In the genomic region with DNA sequence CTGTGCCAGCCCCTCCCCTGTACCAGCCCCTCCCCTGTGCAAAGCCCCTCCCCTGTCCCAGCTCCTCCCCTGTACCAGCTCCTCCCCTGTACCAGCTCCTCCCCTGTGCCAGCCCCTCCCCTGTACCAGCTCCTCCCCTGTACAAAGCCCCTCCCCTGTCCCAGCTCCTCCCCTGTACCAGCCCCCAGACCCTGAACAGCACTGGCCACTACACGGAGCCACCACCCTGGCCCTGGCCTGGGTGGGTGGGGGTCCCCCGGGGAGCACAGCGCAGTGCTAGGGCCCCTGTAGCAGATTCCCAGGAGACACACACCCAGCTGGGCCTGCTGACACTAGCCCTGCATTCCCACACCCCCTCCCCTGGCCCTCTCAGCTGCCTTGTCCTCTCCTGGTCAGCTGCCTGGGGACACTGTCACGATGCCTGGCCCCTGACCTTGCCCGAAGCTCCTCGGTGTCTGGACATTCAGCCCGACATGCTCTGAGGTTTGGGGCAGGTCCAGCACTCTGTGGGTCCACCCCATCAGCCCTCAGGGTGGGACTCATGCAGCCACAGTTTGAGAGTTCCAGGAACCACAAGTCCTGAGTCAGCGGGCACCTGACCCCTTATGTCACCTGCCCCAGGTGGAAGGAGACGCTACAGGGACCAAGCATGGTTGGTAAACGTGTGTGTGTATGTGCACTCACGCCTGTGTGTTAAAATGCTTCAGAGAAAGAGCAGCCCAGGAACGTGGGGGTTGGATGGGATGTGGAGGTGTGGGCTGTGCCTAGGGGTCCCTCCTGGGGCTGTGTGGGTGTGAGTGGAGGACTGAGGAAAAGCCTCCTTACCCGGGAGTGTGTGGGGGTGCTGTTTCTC, we compare ENCODE assay signal across 10 cellular contexts.
DNase-seq lines count a peak whose midpoint lies in the region; ATAC-seq and TF ChIP-seq lines count a peak whose summit lies in the region.
"Had no signal": no experiment of that assay in that cellular context is flagged by ENCODE, and none has a peak within 500 bp of the region (broad histone marks: within the 10 kb centered on the region; RNA-seq: fewer than 3 reads in every experiment).

No MANE protein-coding gene starts in this region.

- peaks cover 0 to 2% (median 0%) of the 10 kb centered on the region in 11 donors for H3K9me3 Mint-ChIP-seq in naive thymus-derived CD4-positive, alpha-beta T cell

- TF ChIP-seq CTCF in right atrium auricular region (IDR thresholded peaks at IDR 0.05) (no peak), ascending aorta (IDR thresholded peaks at IDR 0.05) (no peak)

- intact Hi-C loops in Right ventricle myocardium inferior (cut with DNase I) (no loop called here), ascending aorta (cut with DNase I) (no loop called here)
- intact Hi-C loops in naive thymus-derived CD4-positive, alpha-beta T cell (cut with micrococcal nuclease), result no loop called here

- no peaks in the 10 kb centered on the region for H3K36me3 Mint-ChIP-seq in naive thymus-derived CD4-positive, alpha-beta T cell

- DNase-seq in Right ventricle myocardium inferior (ENCODE audit: missing footprints), result peak; percentile 77
- no peak for DNase-seq in right atrium auricular region (ENCODE audit: low spot score)
- peak in 1 of 2 donors; percentile 66 for DNase-seq in ascending aorta (ENCODE audit: low spot score in 2 of 2)
- peak in 2 of 9 donors; percentile 7 to 37 for DNase-seq in naive thymus-derived CD4-positive, alpha-beta T cell
- DNase-seq in GM19238 (ENCODE audit: insufficient read length, low spot score), result no peak
- no peak for DNase-seq in NCI-H2029 treated with DMSO at 0.1 percent for 48 hours (lab: John Stamatoyannopoulos, UW)
- DNase-seq in NCI-H2107 treated with DMSO at 0.1 percent for 48 hours (lab: John Stamatoyannopoulos, UW; ENCODE audit: unreplicated experiment), result no peak
- DNase-seq: NCI-H2029 had no signal

- H3K36me3 ChIP-seq in right atrium auricular region (no peaks in the 10 kb centered on the region), ascending aorta (no peaks in the 10 kb centered on the region)
- H3K36me3 ChIP-seq in naive thymus-derived CD4-positive, alpha-beta T cell (ENCODE audit: control insufficient read depth in 2 of 3, insufficient read depth in 3 of 3, low read length in 3 of 3), result no peaks in the 10 kb centered on the region

- peak overlapping the region in 1 of 9 donors; percentile 64 for H3K27ac Mint-ChIP-seq in naive thymus-derived CD4-positive, alpha-beta T cell

- H3K4me1 Mint-ChIP-seq in naive thymus-derived CD4-positive, alpha-beta T cell, result peaks cover 0 to 21% (median 9%) of the 10 kb centered on the region in 7 donors

- H3K27me3 Mint-ChIP-seq in naive thymus-derived CD4-positive, alpha-beta T cell, result no peaks in the 10 kb centered on the region

- H3K4me3 ChIP-seq in right atrium auricular region (no peak overlapping the region), ascending aorta (no peak overlapping the region)
- H3K4me3 ChIP-seq in naive thymus-derived CD4-positive, alpha-beta T cell (ENCODE audit: low read length), result peak overlapping the region; percentile 19
- H3K4me3 ChIP-seq: coronary artery had no signal

- H3K27ac ChIP-seq in right atrium auricular region, result no peak overlapping the region
- peak overlapping the region; percentile 26 to 88 for H3K27ac ChIP-seq in ascending aorta
- H3K27ac ChIP-seq in naive thymus-derived CD4-positive, alpha-beta T cell (ENCODE audit: low read depth, low read length), result no peak overlapping the region

- H3K27me3 ChIP-seq in right atrium auricular region (no peaks in the 10 kb centered on the region), ascending aorta (no peaks in the 10 kb centered on the region)
- no peaks in the 10 kb centered on the region for H3K27me3 ChIP-seq in naive thymus-derived CD4-positive, alpha-beta T cell (ENCODE audit: control insufficient read depth in 2 of 2, insufficient read depth in 2 of 2, low read length in 2 of 2)

- ATAC-seq in Right ventricle myocardium inferior (no peak), GM19023 (IDR thresholded peaks at IDR 0.05; ENCODE audit: unreplicated experiment) (no peak)
- peak; percentile 39 for ATAC-seq in naive thymus-derived CD4-positive, alpha-beta T cell

- H3K9me3 ChIP-seq in right atrium auricular region (peaks cover 0 to under 1% of the 10 kb centered on the region in 2 donors), ascending aorta (no peaks in the 10 kb centered on the region)
- H3K9me3 ChIP-seq in naive thymus-derived CD4-positive, alpha-beta T cell (ENCODE audit: control insufficient read depth in 2 of 3, low read length in 3 of 3), result no peaks in the 10 kb centered on the region

- CTCF ChIA-PET in naive thymus-derived CD4-positive, alpha-beta T cell (lab: Charles Lee), result no interaction called here

- H3K4me1 ChIP-seq in right atrium auricular region, result peaks cover 0 to 36% of the 10 kb centered on the region in 2 donors
- peaks cover 19 to 58% of the 10 kb centered on the region in 2 donors for H3K4me1 ChIP-seq in ascending aorta
- peaks cover 10 to 14% of the 10 kb centered on the region in 2 donors for H3K4me1 ChIP-seq in naive thymus-derived CD4-positive, alpha-beta T cell (ENCODE audit: control insufficient read depth in 2 of 2, insufficient read depth in 2 of 2, low read length in 2 of 2)

- POLR2A ChIA-PET in naive thymus-derived CD4-positive, alpha-beta T cell (lab: Charles Lee), result no interaction called here

- H3K4me3 Mint-ChIP-seq in naive thymus-derived CD4-positive, alpha-beta T cell, result peak overlapping the region in 4 of 10 donors; percentile 44 to 63 (median 52)

Comparison
In these comparisons a context has a peak if more than half of its experiments do, and no peak if none do; other contexts are left out.
1. H3K27ac ChIP-seq: peak in ascending aorta (2 of 2); none in right atrium auricular region (0 of 2) and naive thymus-derived CD4-positive, alpha-beta T cell (single experiment).